In genomic region chr15:51331141-51331540, GRCh38 we compare ENCODE assay signal across 15 cellular contexts.
"Had no signal": no experiment of that assay in that cellular context is flagged by ENCODE, and none has a peak within 500 bp of the region (broad histone marks: within the 10 kb centered on the region; RNA-seq: fewer than 3 reads in every experiment).

No MANE protein-coding gene starts in this region.

- H3K4me3 ChIP-seq: lower lobe of right lung, thyroid gland had no signal

- ATAC-seq: activated T-cell treated with anti-CD3 and anti-CD28 coated beads, Interleukin-2, amount 50 U/mL, for 4 hours; esophagus mucosa; lower lobe of right lung; natural killer cell treated with Interleukin-12 subunit alpha and Interleukin-12 subunit beta and Interleukin-15 and Interleukin-18, amount 100 ng/mL, for 72 hours had no signal

- DNase-seq: activated CD4-positive, alpha-beta T cell treated with anti-CD3 and anti-CD28 coated beads, Interleukin-2, amount 10 ng/mL, durations not matched to agents 7 days and 5 days; activated CD8-positive, alpha-beta memory T cell treated with anti-CD3 and anti-CD28 coated beads, Interleukin-2, amount 50 U/mL, for 4 hours; activated naive CD4-positive, alpha-beta T cell treated with anti-CD3 and anti-CD28 coated beads for 36 hours; activated T-cell treated with anti-CD3 and anti-CD28 coated beads, Interleukin-2, amount 50 U/mL, for 4 hours; anterior cingulate cortex; cerebellar nuclear complex; effector CD4-positive, alpha-beta T cell; foreskin fibroblast; lower lobe of right lung; stimulated activated CD4-positive, alpha-beta T cell treated with anti-CD3 and anti-CD28 coated beads, Interleukin-1b, Interleukin-23, amount 100 ng/mL, for 48 hours; stimulated activated CD8-positive, alpha-beta memory T cell treated with anti-CD3 and anti-CD28 coated beads, Interleukin-4, amount 100 ng/mL, for 48 hours; stimulated activated naive CD4-positive, alpha-beta T cell treated with Interleukin-2 at 50 U/mL for 16 hours; thyroid gland had no signal
